ENCODE assay signal across 16 cellular contexts in the genomic region with DNA sequence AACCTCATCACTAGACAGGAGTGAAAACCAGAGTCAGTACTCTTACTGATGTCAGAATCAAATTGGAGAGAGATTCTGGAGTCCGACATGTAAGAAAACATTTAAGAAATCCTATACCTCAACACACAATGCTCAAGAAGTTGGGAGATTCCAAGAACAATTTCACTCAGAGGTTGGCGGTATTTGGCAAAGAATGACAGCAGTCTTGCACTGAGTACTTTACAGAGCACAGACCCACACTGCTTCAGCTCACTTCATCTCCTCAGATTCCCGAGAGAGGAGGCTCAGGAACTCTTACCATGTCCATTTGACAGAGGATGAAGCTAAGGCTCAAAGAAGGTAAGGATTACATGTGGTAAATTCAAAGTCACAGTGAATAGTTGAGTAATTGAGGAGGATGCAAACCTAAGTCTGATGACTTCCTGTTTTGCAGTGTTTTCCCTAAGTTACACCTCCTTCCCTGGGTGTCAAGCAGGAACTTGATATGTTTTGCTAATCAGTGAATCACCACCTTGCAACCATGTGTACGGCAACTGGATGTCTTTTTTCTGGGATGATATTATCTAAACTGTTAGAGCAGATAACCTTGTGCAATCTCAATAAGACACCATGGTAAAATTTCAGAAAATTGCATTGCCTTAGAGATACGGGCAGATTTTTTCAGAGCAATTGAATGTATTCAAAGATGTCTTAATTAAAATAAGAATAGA.
A peak's percentile ranks its signal among the peaks of the same experiment; 100 is the strongest.
DNase-seq lines count a peak whose midpoint lies in the region; ATAC-seq and TF ChIP-seq lines count a peak whose summit lies in the region.
"Had no signal": no experiment of that assay in that cellular context is flagged by ENCODE, and none has a peak within 500 bp of the region (broad histone marks: within the 10 kb centered on the region; RNA-seq: fewer than 3 reads in every experiment).

No MANE protein-coding gene starts in this region.

- intact Hi-C loops in mucosa of descending colon (cut with DNase I, micrococcal nuclease): no loop called here
- intact Hi-C loops in cardiac septum (cut with DNase I): no loop called here

- in situ Hi-C loops in GM23248 (cut with MboI): no loop called here

- H3K9me3 ChIP-seq in GM23248 (ENCODE audit: low read depth) (no peaks in the 10 kb centered on the region), mucosa of descending colon (no peaks in the 10 kb centered on the region)
- H3K9me3 ChIP-seq: right atrium auricular region had no signal

- H3K9ac ChIP-seq in GM23248: no peak overlapping the region

- H3K27ac Mint-ChIP-seq in activated naive CD8-positive, alpha-beta T cell treated with anti-CD3 and anti-CD28 coated beads, Interleukin-2, amount 50 U/mL, for 24 hours: no peak overlapping the region
- H3K27ac Mint-ChIP-seq: activated B cell treated with CpG ODN at 0.5 μM for 24 hours; B cell; stimulated activated naive B cell treated with anti-CD40 and anti-IgM and Interleukin-4, amounts not matched to agents 10 μg/mL and 1 μg/mL and 100 μg/mL, for 72 hours had no signal

- no peak for TF ChIP-seq CTCF in cardiac fibroblast (IDR thresholded peaks at IDR 0.05; ENCODE audit: low read depth, low read length)
- no peak for TF ChIP-seq CTCF in mucosa of descending colon (IDR thresholded peaks at IDR 0.05)

- no peak overlapping the region for H3K27ac ChIP-seq in GM23248
- H3K27ac ChIP-seq: right atrium auricular region had no signal

- WGBS in GM23248 (ENCODE audit: low coverage in 1 of 2, low lambda C conversion rate in 2 of 2, missing lambda C conversion rate in 2 of 2), 2 experiments: 85 to 95% methylated on average over 5 of the region's 5 CpGs

- peaks cover under 1% of the 10 kb centered on the region for H3K9me3 Mint-ChIP-seq in activated naive CD8-positive, alpha-beta T cell treated with anti-CD3 and anti-CD28 coated beads, Interleukin-2, amount 50 U/mL, for 24 hours
- H3K9me3 Mint-ChIP-seq: activated B cell treated with CpG ODN at 0.5 μM for 24 hours; stimulated activated naive B cell treated with anti-CD40 and anti-IgM and Interleukin-4, amounts not matched to agents 10 μg/mL and 1 μg/mL and 100 μg/mL, for 72 hours had no signal

- H3K9me2 ChIP-seq in GM23248 (ENCODE audit: insufficient read depth): no peaks in the 10 kb centered on the region; the same call in 1 of the 2 replicates

- H2AFZ ChIP-seq in GM23248: peak overlapping the region; percentile 30

- peaks cover 16% of the 10 kb centered on the region for H3K4me1 ChIP-seq in GM23248 (ENCODE audit: insufficient read depth)
- H3K4me1 ChIP-seq in mucosa of descending colon (ENCODE audit: low read depth): peaks cover 21% of the 10 kb centered on the region
- H3K4me1 ChIP-seq: right atrium auricular region had no signal

- H3K4me1 Mint-ChIP-seq in activated naive CD8-positive, alpha-beta T cell treated with anti-CD3 and anti-CD28 coated beads, Interleukin-2, amount 50 U/mL, for 24 hours: no peaks in the 10 kb centered on the region
- H3K4me1 Mint-ChIP-seq: activated B cell treated with CpG ODN at 0.5 μM for 24 hours, B cell had no signal

- H3K4me2 ChIP-seq in GM23248 (ENCODE audit: unreplicated experiment): peak overlapping the region; percentile 14

- no peaks in the 10 kb centered on the region for H3K79me2 ChIP-seq in GM23248 (ENCODE audit: insufficient read depth)

- ATAC-seq in mucosa of descending colon (peak; percentile 64), HG02588 (IDR thresholded peaks at IDR 0.05; ENCODE audit: unreplicated experiment) (no peak)
- ATAC-seq in activated naive CD8-positive, alpha-beta T cell treated with anti-CD3 and anti-CD28 coated beads, Interleukin-2, amount 50 U/mL, for 24 hours: no peak
- ATAC-seq: stimulated activated naive B cell treated with anti-CD40 and anti-IgM and Interleukin-4, amounts not matched to agents 10 μg/mL and 1 μg/mL and 100 μg/mL, for 72 hours had no signal

- no peak for DNase-seq in GM23248
- peak; percentile 45 for DNase-seq in NOMO-1 treated with dmso at 0.1 percent for 144 hours (lab: John Stamatoyannopoulos, UW; ENCODE audit: unreplicated experiment)
- peak; percentile 20 to 27 for DNase-seq in cardiac fibroblast (ENCODE audit: low read depth in 2 of 2)
- no peak for DNase-seq in mucosa of descending colon
- no peak for DNase-seq in cardiac septum (ENCODE audit: low spot score)
- no peak for DNase-seq in activated CD4-positive, alpha-beta T cell treated with anti-CD3 and anti-CD28 coated beads for 1 hour
- DNase-seq in activated naive CD8-positive, alpha-beta T cell treated with anti-CD3 and anti-CD28 coated beads, Interleukin-2, amount 50 U/mL, for 24 hours: no peak
- DNase-seq: activated B cell treated with CpG ODN at 0.5 μM for 24 hours; cortex of kidney; NCI-H1105 treated with DMSO at 0.1 percent for 48 hours; NCI-H510A treated with DMSO at 0.1 percent for 48 hours; stimulated activated CD4-positive, alpha-beta T cell treated with anti-CD3 and anti-CD28 coated beads, Interleukin-4, amount 100 ng/mL, for 4 hours; stimulated activated naive B cell treated with anti-CD40 and anti-IgM and Interleukin-4, amounts not matched to agents 10 μg/mL and 1 μg/mL and 100 μg/mL, for 72 hours had no signal

- H3K36me3 ChIP-seq in GM23248 (ENCODE audit: low read depth) (no peaks in the 10 kb centered on the region), mucosa of descending colon (ENCODE audit: low read depth) (no peaks in the 10 kb centered on the region)
- H3K36me3 ChIP-seq: right atrium auricular region had no signal

- H3K4me3 Mint-ChIP-seq in activated naive CD8-positive, alpha-beta T cell treated with anti-CD3 and anti-CD28 coated beads, Interleukin-2, amount 50 U/mL, for 24 hours: no peak overlapping the region
- H3K4me3 Mint-ChIP-seq: activated B cell treated with CpG ODN at 0.5 μM for 24 hours; B cell; stimulated activated naive B cell treated with anti-CD40 and anti-IgM and Interleukin-4, amounts not matched to agents 10 μg/mL and 1 μg/mL and 100 μg/mL, for 72 hours had no signal

- no peaks in the 10 kb centered on the region for H3K36me3 Mint-ChIP-seq in activated naive CD8-positive, alpha-beta T cell treated with anti-CD3 and anti-CD28 coated beads, Interleukin-2, amount 50 U/mL, for 24 hours (ENCODE audit: low read depth)
- H3K36me3 Mint-ChIP-seq: stimulated activated naive B cell treated with anti-CD40 and anti-IgM and Interleukin-4, amounts not matched to agents 10 μg/mL and 1 μg/mL and 100 μg/mL, for 72 hours had no signal

- H3K4me3 ChIP-seq in GM23248 (no peak overlapping the region), cardiac fibroblast (replicated peaks in 1 of 2; ENCODE audit: low read depth in 2 of 2, low read length in 2 of 2) (no peak overlapping the region), mucosa of descending colon (no peak overlapping the region)
- H3K4me3 ChIP-seq: right atrium auricular region had no signal

- H4K20me1 ChIP-seq in GM23248 (ENCODE audit: insufficient read depth): no peaks in the 10 kb centered on the region

- no peaks in the 10 kb centered on the region for H3K27me3 Mint-ChIP-seq in activated naive CD8-positive, alpha-beta T cell treated with anti-CD3 and anti-CD28 coated beads, Interleukin-2, amount 50 U/mL, for 24 hours
- H3K27me3 Mint-ChIP-seq: activated B cell treated with CpG ODN at 0.5 μM for 24 hours; B cell; stimulated activated naive B cell treated with anti-CD40 and anti-IgM and Interleukin-4, amounts not matched to agents 10 μg/mL and 1 μg/mL and 100 μg/mL, for 72 hours had no signal

- H3F3A ChIP-seq in GM23248 (ENCODE audit: insufficient read depth): peaks cover 11% of the 10 kb centered on the region

- H3K27me3 ChIP-seq in GM23248 (replicated peaks; ENCODE audit: insufficient read depth): no peaks in the 10 kb centered on the region
- H3K27me3 ChIP-seq: right atrium auricular region had no signal

Comparison
In these comparisons a context has a peak if more than half of its experiments do, and no peak if none do; other contexts are left out.
1. DNase-seq: peak in NOMO-1 treated with dmso at 0.1 percent for 144 hours (single experiment) and cardiac fibroblast (2 of 2); none in GM23248 (single experiment), mucosa of descending colon (0 of 3), cardiac septum (single experiment), activated CD4-positive, alpha-beta T cell treated with anti-CD3 and anti-CD28 coated beads for 1 hour (single experiment) and activated naive CD8-positive, alpha-beta T cell treated with anti-CD3 and anti-CD28 coated beads, Interleukin-2, amount 50 U/mL, for 24 hours (single experiment).